Comparison of ENCODE assay signal across 1 cellular context in the genomic region with DNA sequence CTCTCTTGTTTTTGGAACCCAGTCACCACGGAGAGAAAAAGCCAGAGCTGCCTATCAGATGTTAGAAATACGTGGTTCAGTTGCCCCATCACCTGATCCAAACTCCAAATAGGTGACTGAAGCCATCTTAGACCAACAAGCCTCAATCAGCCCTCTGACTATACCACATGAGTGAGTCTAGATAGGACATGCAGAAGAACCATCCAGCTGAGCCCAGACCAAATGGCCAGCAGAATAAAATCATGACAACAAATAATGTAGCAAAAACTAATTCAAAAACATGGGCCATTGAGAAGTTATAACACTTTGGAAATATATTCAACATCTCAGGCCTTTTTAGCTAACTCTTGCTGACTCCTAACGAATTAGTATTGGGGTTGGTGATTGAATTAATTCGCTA.
TF ChIP-seq lines count a peak whose summit lies in the region.

No MANE protein-coding gene starts in this region.

TF ChIP-seq in HepG2, 621 proteins besides CTCF, POLR2A, EP300 and RAD21 (continued from another document):
- TF ChIP-seq, protein P1, sequence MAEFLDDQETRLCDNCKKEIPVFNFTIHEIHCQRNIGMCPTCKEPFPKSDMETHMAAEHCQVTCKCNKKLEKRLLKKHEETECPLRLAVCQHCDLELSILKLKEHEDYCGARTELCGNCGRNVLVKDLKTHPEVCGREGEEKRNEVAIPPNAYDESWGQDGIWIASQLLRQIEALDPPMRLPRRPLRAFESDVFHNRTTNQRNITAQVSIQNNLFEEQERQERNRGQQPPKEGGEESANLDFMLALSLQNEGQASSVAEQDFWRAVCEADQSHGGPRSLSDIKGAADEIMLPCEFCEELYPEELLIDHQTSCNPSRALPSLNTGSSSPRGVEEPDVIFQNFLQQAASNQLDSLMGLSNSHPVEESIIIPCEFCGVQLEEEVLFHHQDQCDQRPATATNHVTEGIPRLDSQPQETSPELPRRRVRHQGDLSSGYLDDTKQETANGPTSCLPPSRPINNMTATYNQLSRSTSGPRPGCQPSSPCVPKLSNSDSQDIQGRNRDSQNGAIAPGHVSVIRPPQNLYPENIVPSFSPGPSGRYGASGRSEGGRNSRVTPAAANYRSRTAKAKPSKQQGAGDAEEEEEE (CRISPR knock-in tag; IDR thresholded peaks at IDR 0.05; ENCODE audit: borderline replicate concordance): no peak
- TF ChIP-seq, protein P2, sequence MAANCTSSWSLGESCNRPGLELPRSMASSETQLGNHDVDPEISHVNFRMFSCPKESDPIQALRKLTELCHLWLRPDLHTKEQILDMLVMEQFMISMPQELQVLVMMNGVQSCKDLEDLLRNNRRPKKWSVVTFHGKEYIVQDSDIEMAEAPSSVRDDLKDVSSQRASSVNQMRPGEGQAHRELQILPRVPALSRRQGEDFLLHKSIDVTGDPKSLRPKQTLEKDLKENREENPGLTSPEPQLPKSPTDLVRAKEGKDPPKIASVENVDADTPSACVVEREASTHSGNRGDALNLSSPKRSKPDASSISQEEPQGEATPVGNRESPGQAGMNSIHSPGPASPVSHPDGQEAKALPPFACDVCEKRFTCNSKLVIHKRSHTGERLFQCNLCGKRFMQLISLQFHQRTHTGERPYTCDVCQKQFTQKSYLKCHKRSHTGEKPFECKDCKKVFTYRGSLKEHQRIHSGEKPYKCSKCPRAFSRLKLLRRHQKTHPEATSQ (CRISPR knock-in tag; IDR thresholded peaks at IDR 0.05; ENCODE audit: borderline replicate concordance): no peak
- no peak for TF ChIP-seq ZNF441 (CRISPR knock-in tag; IDR thresholded peaks at IDR 0.05; ENCODE audit: borderline replicate concordance)
- TF ChIP-seq MXI1 (IDR thresholded peaks at IDR 0.05; ENCODE audit: borderline replicate concordance, low read depth, low read length): no peak
TF ChIP-seq in HepG2: peak in this region for 1.
